Comparison of ENCODE assay signal across 11 cellular contexts in the genomic region with DNA sequence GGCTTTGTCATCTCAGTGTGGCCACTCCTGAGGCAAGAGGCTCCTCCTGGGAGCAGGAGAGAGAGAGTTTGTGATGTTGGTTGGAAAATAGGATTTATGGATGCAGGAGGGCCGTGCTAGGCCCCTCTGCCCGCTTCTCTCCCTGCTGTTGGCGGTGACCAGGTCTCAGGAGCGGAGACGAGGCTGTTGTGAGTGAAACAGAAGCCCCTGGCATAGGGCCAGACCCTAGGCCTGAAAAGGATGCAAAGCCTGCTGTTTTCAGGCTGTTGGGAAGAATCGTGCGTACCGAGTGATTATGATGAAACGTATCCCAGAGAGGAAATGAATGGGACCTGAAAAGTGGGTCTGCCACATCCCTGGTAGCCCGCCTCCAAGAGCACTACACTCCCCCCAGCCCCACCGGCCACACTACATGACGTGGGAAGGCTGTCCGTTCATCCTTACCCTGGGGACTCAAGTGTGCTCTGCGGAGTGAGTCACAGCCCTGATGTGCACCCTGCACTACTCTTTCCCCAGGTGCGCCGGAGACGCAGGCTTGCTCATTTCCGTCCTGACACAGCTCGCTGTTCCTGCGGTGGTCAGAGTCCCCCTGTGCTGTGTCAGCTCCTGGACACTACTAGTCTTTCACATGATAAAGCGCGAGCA.
DNase-seq lines count a peak whose midpoint lies in the region; ATAC-seq and TF ChIP-seq lines count a peak whose summit lies in the region.
"Had no signal": no experiment of that assay in that cellular context is flagged by ENCODE, and none has a peak within 500 bp of the region (broad histone marks: within the 10 kb centered on the region; RNA-seq: fewer than 3 reads in every experiment).

No MANE protein-coding gene starts in this region.

- H3K18ac ChIP-seq in H9 (ENCODE audit: insufficient read length, low read depth, low read length): no peak overlapping the region

- H3K9me3 Mint-ChIP-seq in H9: no peaks in the 10 kb centered on the region
- H3K9me3 Mint-ChIP-seq in neural progenitor cell: peaks cover 2% of the 10 kb centered on the region
- no peaks in the 10 kb centered on the region for H3K9me3 Mint-ChIP-seq in activated T-helper 17 cell treated with anti-CD3 and anti-CD28 coated beads, Interleukin-2, amount 50 U/mL, for 72 hours

- no peaks in the 10 kb centered on the region for H3K27me3 Mint-ChIP-seq in H9 (ENCODE audit: low read depth)
- peaks cover 7% of the 10 kb centered on the region for H3K27me3 Mint-ChIP-seq in neural progenitor cell (ENCODE audit: insufficient read depth, low read depth)
- no peaks in the 10 kb centered on the region for H3K27me3 Mint-ChIP-seq in activated T-helper 17 cell treated with anti-CD3 and anti-CD28 coated beads, Interleukin-2, amount 50 U/mL, for 72 hours

- CTCF ChIA-PET in PC-9 (lab: Charles Lee): no interaction called here
- CTCF ChIA-PET in HEK293T (lab: Yijun Ruan, JAX): no interaction called here

- H2BK12ac ChIP-seq in H9 (ENCODE audit: insufficient read length, low read depth, low read length): no peak overlapping the region

- H4K20me1 ChIP-seq in H9 (ENCODE audit: control insufficient read depth, insufficient read depth, insufficient read length): no peaks in the 10 kb centered on the region
- no peaks in the 10 kb centered on the region for H4K20me1 ChIP-seq in PC-9 (ENCODE audit: insufficient read depth)
- H4K20me1 ChIP-seq in neural progenitor cell (ENCODE audit: low read depth): no peaks in the 10 kb centered on the region

- no peak overlapping the region for H2BK5ac ChIP-seq in H9 (ENCODE audit: insufficient read length, low read length)

- H2AFZ ChIP-seq in H9 (ENCODE audit: low read length): no peak overlapping the region
- H2AFZ ChIP-seq in PC-9: no peak overlapping the region
- no peak overlapping the region for H2AFZ ChIP-seq in neural progenitor cell (replicated peaks)

- H3K36me3 ChIP-seq in PC-9 (ENCODE audit: low read depth) (no peaks in the 10 kb centered on the region), neural progenitor cell (no peaks in the 10 kb centered on the region)
- H3K36me3 ChIP-seq: ovary had no signal

- H3K23ac ChIP-seq in H9 (ENCODE audit: insufficient read length, low read depth, low read length): no peak overlapping the region

- no peak overlapping the region for H2BK15ac ChIP-seq in H9 (ENCODE audit: low read depth, low read length)

- WGBS in H9 (ENCODE audit: extremely low coverage, insufficient read length, low lambda C conversion rate): no CpG with 5 or more reads among the region's 22 CpGs

- H3K4me1 Mint-ChIP-seq in H9 (peaks cover 19 to 28% of the 10 kb centered on the region in 2 experiments), neural progenitor cell (peaks cover 23% of the 10 kb centered on the region)
- no peaks in the 10 kb centered on the region for H3K4me1 Mint-ChIP-seq in activated T-helper 17 cell treated with anti-CD3 and anti-CD28 coated beads, Interleukin-2, amount 50 U/mL, for 72 hours

- H3K36me3 Mint-ChIP-seq in H9 (ENCODE audit: insufficient read depth in 1 of 3, low read depth in 3 of 3) (no peaks in the 10 kb centered on the region; a peak in 1 of 7 replicates), neural progenitor cell (peaks cover 2% of the 10 kb centered on the region)
- H3K36me3 Mint-ChIP-seq in activated T-helper 17 cell treated with anti-CD3 and anti-CD28 coated beads, Interleukin-2, amount 50 U/mL, for 72 hours (ENCODE audit: low read depth): peaks cover 10% of the 10 kb centered on the region

- no peaks in the 10 kb centered on the region; the same call in 1 of the 2 replicates for H3K4me1 ChIP-seq in H9 (ENCODE audit: insufficient read depth, low read length)
- H3K4me1 ChIP-seq in PC-9 (replicated peaks; ENCODE audit: insufficient read depth): peaks cover 4% of the 10 kb centered on the region; the same call in 1 of the 2 replicates
- peaks cover 8% of the 10 kb centered on the region for H3K4me1 ChIP-seq in neural progenitor cell

- H3K9me2 ChIP-seq in PC-9 (ENCODE audit: insufficient read depth): no peaks in the 10 kb centered on the region

- no peak overlapping the region for H4K91ac ChIP-seq in H9 (ENCODE audit: insufficient read length, low read depth, low read length)

- no peak overlapping the region for H4K5ac ChIP-seq in H9 (ENCODE audit: insufficient read length, low read depth, low read length)

- H3K4me3 ChIP-seq in PC-9 (peak overlapping the region; percentile 21; the same call in 1 of the 2 replicates), neural progenitor cell (no peak overlapping the region)
- H3K4me3 ChIP-seq: heart left ventricle, ovary had no signal

- peak; percentile 29 for TF ChIP-seq POLR2A in GM18505 (IDR thresholded peaks at IDR 0.05; ENCODE audit: borderline replicate concordance, extremely low read depth, insufficient read depth, insufficient read length)

- no peak overlapping the region for H2BK120ac ChIP-seq in H9 (ENCODE audit: low read depth, low read length, poor library complexity, severe bottlenecking)

- H3K56ac ChIP-seq in H9 (ENCODE audit: insufficient read length, low read depth, low read length): no peak overlapping the region

- H3K9ac ChIP-seq in H9 (ENCODE audit: extremely low read depth, insufficient read length, low read length) (no peak overlapping the region), neural progenitor cell (no peak overlapping the region)

- H3K4ac ChIP-seq in H9 (ENCODE audit: low read depth, low read length): no peak overlapping the region; the same call in 1 of the 2 replicates

- BruUV-seq in PC-9 (replicated peaks; lab: Mats Ljungman, UMichigan): no TSS peak

- intact Hi-C loops in PC-9 (cut with micrococcal nuclease; ENCODE audit: unreplicated experiment): no loop called here

- no peak overlapping the region for H4K8ac ChIP-seq in H9 (replicated peaks; ENCODE audit: insufficient read length, low read depth, low read length)

- H3K27me3 ChIP-seq in H9 (ENCODE audit: insufficient read depth, low read length) (no peaks in the 10 kb centered on the region), PC-9 (ENCODE audit: insufficient read depth, low read depth) (no peaks in the 10 kb centered on the region), neural progenitor cell (no peaks in the 10 kb centered on the region)
- H3K27me3 ChIP-seq: heart left ventricle, ovary had no signal

- H3K27ac Mint-ChIP-seq in H9: peak overlapping the region in 2 of 3 experiments; percentile 18 to 42; a peak in 3 of 7 replicates
- peak overlapping the region; percentile 57 for H3K27ac Mint-ChIP-seq in neural progenitor cell
- H3K27ac Mint-ChIP-seq in activated T-helper 17 cell treated with anti-CD3 and anti-CD28 coated beads, Interleukin-2, amount 50 U/mL, for 72 hours: no peak overlapping the region

- POLR2A ChIA-PET in PC-9 (lab: Charles Lee; ENCODE audit: unreplicated experiment): interaction anchor here (0.7 kb wide), 1 partner anchor 71 kb away, joined by 3 read pairs; no protein-coding TSS in a partner anchor
- POLR2A ChIA-PET in HEK293T (lab: Yijun Ruan, JAX): no interaction called here

- peaks cover 6% of the 10 kb centered on the region; the same call in 1 of the 2 replicates for H3F3A ChIP-seq in PC-9 (ENCODE audit: insufficient read depth, low read depth)
- H3F3A ChIP-seq in neural progenitor cell (ENCODE audit: low read depth): no peaks in the 10 kb centered on the region

- no peaks in the 10 kb centered on the region for H3K9me3 ChIP-seq in H9 (ENCODE audit: control insufficient read depth, low read depth, low read length)
- no peaks in the 10 kb centered on the region for H3K9me3 ChIP-seq in PC-9 (ENCODE audit: insufficient read depth, low read depth)
- no peaks in the 10 kb centered on the region for H3K9me3 ChIP-seq in neural progenitor cell (ENCODE audit: low read depth)
- H3K9me3 ChIP-seq: heart left ventricle, ovary had no signal

- H3K23me2 ChIP-seq in H9 (ENCODE audit: insufficient read length, low read depth, low read length, poor library complexity, severe bottlenecking): no peaks in the 10 kb centered on the region

- peak; percentile 20 for DNase-seq in H9
- peak; percentile 61 to 78 for DNase-seq in PC-9
- DNase-seq in neural progenitor cell (ENCODE audit: low spot score): no peak
- DNase-seq in HCEC 1CT: no peak
- no peak for DNase-seq in HEK293T (ENCODE audit: extremely low spot score)
- DNase-seq: amniotic stem cell; effector memory CD4-positive, alpha-beta T cell; heart left ventricle; ovary had no signal

- no peak overlapping the region for H3T11ph ChIP-seq in H9 (ENCODE audit: low read length)

- no peaks in the 10 kb centered on the region for H3K79me1 ChIP-seq in H9 (ENCODE audit: insufficient read depth, low read depth, low read length, poor library complexity, severe bottlenecking)

- no peak overlapping the region for H3K4me2 ChIP-seq in H9 (ENCODE audit: insufficient read depth, insufficient read length, low read length)
- peak overlapping the region; percentile 56 for H3K4me2 ChIP-seq in PC-9
- H3K4me2 ChIP-seq in neural progenitor cell: no peak overlapping the region

- H3K79me2 ChIP-seq in H9 (ENCODE audit: insufficient read depth, low read length): no peaks in the 10 kb centered on the region
- no peaks in the 10 kb centered on the region for H3K79me2 ChIP-seq in PC-9 (ENCODE audit: low read depth)
- H3K79me2 ChIP-seq in neural progenitor cell (ENCODE audit: low read depth): no peaks in the 10 kb centered on the region

- H2BK20ac ChIP-seq in H9 (ENCODE audit: low read depth, low read length, poor library complexity, severe bottlenecking): no peak overlapping the region

- H3K4me3 Mint-ChIP-seq in H9 (no peak overlapping the region), neural progenitor cell (no peak overlapping the region)
- no peak overlapping the region for H3K4me3 Mint-ChIP-seq in activated T-helper 17 cell treated with anti-CD3 and anti-CD28 coated beads, Interleukin-2, amount 50 U/mL, for 72 hours

- TF ChIP-seq CTCF in H9 (conservative IDR thresholded peaks at IDR 0.05) (no peak), PC-9 (conservative IDR thresholded peaks at IDR 0.05) (no peak), neural progenitor cell (IDR thresholded peaks at IDR 0.05) (no peak)

- H3K14ac ChIP-seq in H9 (ENCODE audit: insufficient read depth, low read length): no peak overlapping the region

- no peak overlapping the region for H2AK5ac ChIP-seq in H9 (ENCODE audit: insufficient read length, low read length)

- H3K27ac ChIP-seq in H9 (ENCODE audit: insufficient read length, low read depth, low read length) (no peak overlapping the region), PC-9 (peak overlapping the region; percentile 61), neural progenitor cell (no peak overlapping the region)
- H3K27ac ChIP-seq: heart left ventricle, ovary had no signal

- ATAC-seq in GM18505 (IDR thresholded peaks at IDR 0.05; ENCODE audit: unreplicated experiment): peak; percentile 88
- no peak for ATAC-seq in activated T-helper 17 cell treated with anti-CD3 and anti-CD28 coated beads, Interleukin-2, amount 50 U/mL, for 72 hours (replicated peaks)

TF ChIP-seq in HEK293T, 16 proteins besides CTCF, POLR2A, EP300 and RAD21 (continues in another document):
- no peak for TF ChIP-seq HDGF (IDR thresholded peaks at IDR 0.05; ENCODE audit: borderline replicate concordance)
- no peak for TF ChIP-seq L3MBTL2 (conservative IDR thresholded peaks at IDR 0.05)
- no peak for TF ChIP-seq FOXA1 (IDR thresholded peaks at IDR 0.05)
- no peak for TF ChIP-seq ZNF384 (IDR thresholded peaks at IDR 0.05)
- no peak for TF ChIP-seq FOXM1 (IDR thresholded peaks at IDR 0.05; ENCODE audit: borderline replicate concordance)
- TF ChIP-seq TARDBP (IDR thresholded peaks at IDR 0.05): no peak
- TF ChIP-seq SUZ12 (IDR thresholded peaks at IDR 0.05): no peak

Comparison
In these comparisons a context has a peak if more than half of its experiments do, and no peak if none do; other contexts are left out.
1. DNase-seq: peak in H9 (single experiment) and PC-9 (2 of 2); none in neural progenitor cell (single experiment), HCEC 1CT (single experiment) and HEK293T (single experiment).